ENCODE assay signal across 11 cellular contexts in genomic region chr12:77720258-77720657, GRCh38.
DNase-seq lines count a peak whose midpoint lies in the region; ATAC-seq and TF ChIP-seq lines count a peak whose summit lies in the region.
"Had no signal": no experiment of that assay in that cellular context is flagged by ENCODE, and none has a peak within 500 bp of the region (broad histone marks: within the 10 kb centered on the region; RNA-seq: fewer than 3 reads in every experiment).

No MANE protein-coding gene starts in this region.

- H3K27ac ChIP-seq in C4-2B (no peak overlapping the region), VCaP (no peak overlapping the region), liver (ENCODE audit: low read depth in 1 of 2, low read length in 2 of 2) (no peak overlapping the region), substantia nigra (ENCODE audit: low read depth, low read length, poor library complexity, severe bottlenecking) (no peak overlapping the region)
- H3K27ac ChIP-seq: thoracic aorta had no signal

- no peak for TF ChIP-seq RAD21 in liver (IDR thresholded peaks at IDR 0.05)

- ATAC-seq in HG03159 (IDR thresholded peaks at IDR 0.05; ENCODE audit: unreplicated experiment) (peak; percentile 49), HG03039 (IDR thresholded peaks at IDR 0.05; ENCODE audit: unreplicated experiment) (no peak), GM18907 (IDR thresholded peaks at IDR 0.05; ENCODE audit: unreplicated experiment) (no peak)
- ATAC-seq: esophagus mucosa had no signal

- peaks cover 0 to 2% (median 0%) of the 10 kb centered on the region in 4 donors for H3K27me3 ChIP-seq in liver (ENCODE audit: control insufficient read depth in 4 of 4, insufficient read depth in 4 of 4, low read length in 3 of 4)

- H3K36me3 ChIP-seq in liver (ENCODE audit: control insufficient read depth in 4 of 4, insufficient read depth in 3 of 4, low read depth in 1 of 4, low read length in 3 of 4) = no peaks in the 10 kb centered on the region
- H3K36me3 ChIP-seq: thoracic aorta had no signal

- DNase-seq in substantia nigra (lab: John Stamatoyannopoulos, UW) (no peak), cerebellar nuclear complex (lab: John Stamatoyannopoulos, UW) (no peak)
- DNase-seq: NCI-H774 had no signal

- no peaks in the 10 kb centered on the region for H3K4me1 ChIP-seq in liver (ENCODE audit: control insufficient read depth in 4 of 4, insufficient read depth in 4 of 4, low read length in 3 of 4)

- H3K9ac ChIP-seq in liver (ENCODE audit: low read depth in 1 of 2, low read length in 2 of 2) = no peak overlapping the region

- H3K4me3 ChIP-seq in liver (ENCODE audit: low read depth in 1 of 3, low read length in 3 of 3) = no peak overlapping the region
- H3K4me3 ChIP-seq: thoracic aorta had no signal

- peaks cover 0 to 8% (median 0%) of the 10 kb centered on the region in 4 donors for H3K9me3 ChIP-seq in liver (ENCODE audit: control insufficient read depth in 4 of 4, low read length in 3 of 4)
- H3K9me3 ChIP-seq: thoracic aorta had no signal

- 49% methylated on average over 2 of the region's 2 CpGs for WGBS in liver

- TF ChIP-seq CTCF in C4-2B (conservative IDR thresholded peaks at IDR 0.05) (peak; percentile 38), VCaP (conservative IDR thresholded peaks at IDR 0.05) (peak; percentile 53), liver (IDR thresholded peaks at IDR 0.05; ENCODE audit: low read depth, low read length, missing input control) (peak; percentile 6)

TF ChIP-seq in liver, 16 proteins besides CTCF, POLR2A, EP300 and RAD21:
- no peak for TF ChIP-seq RXRA (IDR thresholded peaks at IDR 0.05)
- no peak for TF ChIP-seq EGR1 (IDR thresholded peaks at IDR 0.05; ENCODE audit: low read depth in 2 of 2)
- TF ChIP-seq HNF4A (conservative IDR thresholded peaks at IDR 0.05) = no peak
- no peak for TF ChIP-seq TAF1 (conservative IDR thresholded peaks at IDR 0.05)
- TF ChIP-seq FOXA1 (IDR thresholded peaks at IDR 0.05) = no peak
- TF ChIP-seq, protein P1, sequence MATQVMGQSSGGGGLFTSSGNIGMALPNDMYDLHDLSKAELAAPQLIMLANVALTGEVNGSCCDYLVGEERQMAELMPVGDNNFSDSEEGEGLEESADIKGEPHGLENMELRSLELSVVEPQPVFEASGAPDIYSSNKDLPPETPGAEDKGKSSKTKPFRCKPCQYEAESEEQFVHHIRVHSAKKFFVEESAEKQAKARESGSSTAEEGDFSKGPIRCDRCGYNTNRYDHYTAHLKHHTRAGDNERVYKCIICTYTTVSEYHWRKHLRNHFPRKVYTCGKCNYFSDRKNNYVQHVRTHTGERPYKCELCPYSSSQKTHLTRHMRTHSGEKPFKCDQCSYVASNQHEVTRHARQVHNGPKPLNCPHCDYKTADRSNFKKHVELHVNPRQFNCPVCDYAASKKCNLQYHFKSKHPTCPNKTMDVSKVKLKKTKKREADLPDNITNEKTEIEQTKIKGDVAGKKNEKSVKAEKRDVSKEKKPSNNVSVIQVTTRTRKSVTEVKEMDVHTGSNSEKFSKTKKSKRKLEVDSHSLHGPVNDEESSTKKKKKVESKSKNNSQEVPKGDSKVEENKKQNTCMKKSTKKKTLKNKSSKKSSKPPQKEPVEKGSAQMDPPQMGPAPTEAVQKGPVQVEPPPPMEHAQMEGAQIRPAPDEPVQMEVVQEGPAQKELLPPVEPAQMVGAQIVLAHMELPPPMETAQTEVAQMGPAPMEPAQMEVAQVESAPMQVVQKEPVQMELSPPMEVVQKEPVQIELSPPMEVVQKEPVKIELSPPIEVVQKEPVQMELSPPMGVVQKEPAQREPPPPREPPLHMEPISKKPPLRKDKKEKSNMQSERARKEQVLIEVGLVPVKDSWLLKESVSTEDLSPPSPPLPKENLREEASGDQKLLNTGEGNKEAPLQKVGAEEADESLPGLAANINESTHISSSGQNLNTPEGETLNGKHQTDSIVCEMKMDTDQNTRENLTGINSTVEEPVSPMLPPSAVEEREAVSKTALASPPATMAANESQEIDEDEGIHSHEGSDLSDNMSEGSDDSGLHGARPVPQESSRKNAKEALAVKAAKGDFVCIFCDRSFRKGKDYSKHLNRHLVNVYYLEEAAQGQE (IDR thresholded peaks at IDR 0.05) = no peak
- TF ChIP-seq ATF3 (IDR thresholded peaks at IDR 0.05) = no peak
- no peak for TF ChIP-seq NR2F2 (IDR thresholded peaks at IDR 0.05)
- no peak for TF ChIP-seq YY1 (IDR thresholded peaks at IDR 0.05)
- TF ChIP-seq SP1 (IDR thresholded peaks at IDR 0.05) = no peak
- TF ChIP-seq HNF4G (IDR thresholded peaks at IDR 0.05) = no peak
- TF ChIP-seq, protein P2, sequence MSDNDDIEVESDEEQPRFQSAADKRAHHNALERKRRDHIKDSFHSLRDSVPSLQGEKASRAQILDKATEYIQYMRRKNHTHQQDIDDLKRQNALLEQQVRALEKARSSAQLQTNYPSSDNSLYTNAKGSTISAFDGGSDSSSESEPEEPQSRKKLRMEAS (IDR thresholded peaks at IDR 0.05) = no peak
- TF ChIP-seq FOXA2 (IDR thresholded peaks at IDR 0.05) = no peak
- TF ChIP-seq, protein P3, sequence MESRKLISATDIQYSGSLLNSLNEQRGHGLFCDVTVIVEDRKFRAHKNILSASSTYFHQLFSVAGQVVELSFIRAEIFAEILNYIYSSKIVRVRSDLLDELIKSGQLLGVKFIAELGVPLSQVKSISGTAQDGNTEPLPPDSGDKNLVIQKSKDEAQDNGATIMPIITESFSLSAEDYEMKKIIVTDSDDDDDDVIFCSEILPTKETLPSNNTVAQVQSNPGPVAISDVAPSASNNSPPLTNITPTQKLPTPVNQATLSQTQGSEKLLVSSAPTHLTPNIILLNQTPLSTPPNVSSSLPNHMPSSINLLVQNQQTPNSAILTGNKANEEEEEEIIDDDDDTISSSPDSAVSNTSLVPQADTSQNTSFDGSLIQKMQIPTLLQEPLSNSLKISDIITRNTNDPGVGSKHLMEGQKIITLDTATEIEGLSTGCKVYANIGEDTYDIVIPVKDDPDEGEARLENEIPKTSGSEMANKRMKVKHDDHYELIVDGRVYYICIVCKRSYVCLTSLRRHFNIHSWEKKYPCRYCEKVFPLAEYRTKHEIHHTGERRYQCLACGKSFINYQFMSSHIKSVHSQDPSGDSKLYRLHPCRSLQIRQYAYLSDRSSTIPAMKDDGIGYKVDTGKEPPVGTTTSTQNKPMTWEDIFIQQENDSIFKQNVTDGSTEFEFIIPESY (IDR thresholded peaks at IDR 0.05) = no peak
- TF ChIP-seq JUND (IDR thresholded peaks at IDR 0.05) = no peak
- TF ChIP-seq GABPA (IDR thresholded peaks at IDR 0.05 in 1 of 2, conservative IDR thresholded peaks at IDR 0.05 in 1 of 2) = no peak
